32 cellular contexts compared by ENCODE assay signal in genomic region chr5:10920400-10920799, GRCh38.
"Had no signal": no experiment of that assay in that cellular context is flagged by ENCODE, and none has a peak within 500 bp of the region (broad histone marks: within the 10 kb centered on the region; RNA-seq: fewer than 3 reads in every experiment).

No MANE protein-coding gene starts in this region.

- H3K27me3 ChIP-seq: ascending aorta, cardiac muscle cell had no signal

- FAIRE-seq: bronchial epithelial cell, TTC549 had no signal

- H3K27ac ChIP-seq: ascending aorta, cardiac muscle cell, WERI-Rb-1 had no signal

- ATAC-seq: activated CD4-positive, alpha-beta T cell treated with anti-CD3 and anti-CD28 coated beads for 36 hours; activated CD4-positive, CD25-positive, alpha-beta regulatory T cell treated with anti-CD3 and anti-CD28 coated beads, Interleukin-2, amount 50 U/mL, for 24 hours; activated CD8-positive, alpha-beta memory T cell treated with anti-CD3 and anti-CD28 coated beads, Interleukin-2, amount 10 ng/mL, durations not matched to agents 7 days and 5 days; activated CD8-positive, alpha-beta T cell treated with anti-CD3 and anti-CD28 coated beads, Interleukin-2, amount 10 ng/mL, durations not matched to agents 7 days and 5 days; activated naive CD8-positive, alpha-beta T cell treated with anti-CD3 and anti-CD28 coated beads, Interleukin-2, amount 50 U/mL, for 24 hours; WTC11 had no signal

- H3K9me3 ChIP-seq: ascending aorta had no signal

- H3K36me3 ChIP-seq: ascending aorta, cardiac muscle cell, WERI-Rb-1 had no signal

- H3K4me1 ChIP-seq: ascending aorta had no signal

- DNase-seq: activated CD4-positive, alpha-beta memory T cell treated with anti-CD3 and anti-CD28 coated beads, Interleukin-2, amount 10 ng/mL, durations not matched to agents 7 days and 5 days; activated CD4-positive, alpha-beta T cell treated with anti-CD3 and anti-CD28 coated beads for 1 hour; activated CD4-positive, alpha-beta T cell treated with anti-CD3 and anti-CD28 coated beads for 36 hours; activated CD4-positive, alpha-beta T cell treated with anti-CD3 and anti-CD28 coated beads for 48 hours; activated CD4-positive, alpha-beta T cell treated with anti-CD3 and anti-CD28 coated beads, Interleukin-2, amount 10 ng/mL, durations not matched to agents 7 days and 5 days; activated CD4-positive, alpha-beta T cell treated with anti-CD3 and anti-CD28 coated beads, Interleukin-2, amount 50 U/mL, for 48 hours; activated CD4-positive, CD25-positive, alpha-beta regulatory T cell; activated CD8-positive, alpha-beta memory T cell treated with anti-CD3 and anti-CD28 coated beads for 24 hours; activated CD8-positive, alpha-beta memory T cell treated with anti-CD3 and anti-CD28 coated beads, Interleukin-2, amount 10 ng/mL, durations not matched to agents 7 days and 5 days; activated CD8-positive, alpha-beta memory T cell treated with anti-CD3 and anti-CD28 coated beads, Interleukin-2, amount 50 U/mL, for 48 hours; activated CD8-positive, alpha-beta T cell treated with anti-CD3 and anti-CD28 coated beads, Interleukin-2, amount 10 ng/mL, durations not matched to agents 7 days and 5 days; activated effector memory CD4-positive, alpha-beta T cell treated with Interleukin-2 at 50 U/mL for 16 hours; activated gamma-delta T cell; activated naive CD4-positive, alpha-beta T cell treated with anti-CD3 and anti-CD28 coated beads, Interleukin-2, amount 10 ng/mL, durations not matched to agents 7 days and 5 days; activated naive CD4-positive, alpha-beta T cell treated with Interleukin-2 at 50 U/mL for 16 hours; activated naive CD8-positive, alpha-beta T cell treated with anti-CD3 and anti-CD28 coated beads, Interleukin-2, amount 10 ng/mL, durations not matched to agents 7 days and 5 days; activated naive CD8-positive, alpha-beta T cell treated with anti-CD3 and anti-CD28 coated beads, Interleukin-2, amount 50 U/mL, for 24 hours; activated T-cell treated with anti-CD3 and anti-CD28 coated beads, Interleukin-2, amount 50 U/mL, for 24 hours; activated T-cell treated with anti-CD3 and anti-CD28 coated beads, Interleukin-2, amount 50 U/mL, for 48 hours; amygdala; anterior cingulate cortex; caudate nucleus; cerebellar nuclear complex; T-helper 2 cell; T-helper 9 cell; WERI-Rb-1 had no signal

- H3K4me3 ChIP-seq: ascending aorta, cardiac muscle cell had no signal
